Comparison of ENCODE assay signal across 27 cellular contexts in the genomic region with DNA sequence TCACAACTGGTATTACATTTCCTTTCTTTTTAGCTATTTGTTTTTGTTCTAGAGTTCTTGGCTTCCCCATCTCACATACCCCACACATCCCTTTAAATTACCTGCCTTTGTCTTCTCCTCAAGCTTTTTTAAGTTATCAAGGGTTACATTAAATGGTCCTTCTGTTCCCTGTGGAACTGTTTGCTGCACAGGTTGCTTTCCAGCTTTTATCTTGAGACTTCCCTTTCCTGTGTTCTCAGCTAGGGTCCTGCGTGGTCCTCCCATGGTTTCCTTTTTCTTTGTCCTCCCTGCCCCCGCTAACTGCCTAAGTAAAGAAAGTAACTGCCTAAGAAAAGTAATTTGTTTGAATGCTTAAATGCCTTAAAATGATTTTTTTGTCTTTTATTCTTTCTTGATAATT.
"Had no signal": no experiment of that assay in that cellular context is flagged by ENCODE, and none has a peak within 500 bp of the region (broad histone marks: within the 10 kb centered on the region; RNA-seq: fewer than 3 reads in every experiment).

No MANE protein-coding gene starts in this region.

- H3K4me1 ChIP-seq: left lung, lower lobe of right lung, right atrium auricular region, stomach, testis, thyroid gland, transverse colon, upper lobe of left lung, vagina had no signal

- H3K36me3 ChIP-seq: left lung, ovary, transverse colon had no signal

- H3K27ac Mint-ChIP-seq: immature natural killer cell; natural killer cell; progenitor cell of endocrine pancreas; stimulated activated naive B cell treated with anti-CD40 and anti-IgM and Interleukin-4, amounts not matched to agents 10 μg/mL and 1 μg/mL and 100 μg/mL, for 72 hours had no signal

- DNase-seq: hippocampal formation; immature natural killer cell; kidney; left colon; left lung; lower lobe of right lung; mammary epithelial cell; mesenchymal stem cell; naive B cell; natural killer cell; ovary; right lobe of liver; stimulated activated CD4-positive, alpha-beta T cell treated with anti-CD3 and anti-CD28 coated beads, Interleukin-12 subunit alpha, Interleukin-12 subunit beta, amount 100 ng/mL, for 4 hours; stimulated activated CD4-positive, alpha-beta T cell treated with anti-CD3 and anti-CD28 coated beads, Interleukin-15, amount 100 ng/mL, for 24 hours; stimulated activated CD4-positive, alpha-beta T cell treated with anti-CD3 and anti-CD28 coated beads, Interleukin-2, amount 100 ng/mL, for 24 hours; stimulated activated CD4-positive, alpha-beta T cell treated with anti-CD3 and anti-CD28 coated beads, Interleukin-4, amount 100 ng/mL, for 1 hour; stimulated activated naive B cell treated with anti-CD40 and anti-IgM and Interleukin-4, amounts not matched to agents 10 μg/mL and 1 μg/mL and 100 μg/mL, for 72 hours; stimulated activated naive CD8-positive, alpha-beta T cell treated with anti-CD3 and anti-CD28 coated beads, Interleukin-15, Interleukin-2, amounts not matched to agents 100 U/mL and 50 U/mL, for 24 hours; stomach; testis; thyroid gland; transverse colon; upper lobe of left lung had no signal

- H3K27me3 ChIP-seq: left lung, ovary, right atrium auricular region, right lobe of liver, stomach, testis, thyroid gland, transverse colon, upper lobe of left lung, vagina had no signal

- H3K9me3 Mint-ChIP-seq: immature natural killer cell, natural killer cell had no signal

- H3K4me1 Mint-ChIP-seq: immature natural killer cell; natural killer cell; stimulated activated naive B cell treated with anti-CD40 and anti-IgM and Interleukin-4, amounts not matched to agents 10 μg/mL and 1 μg/mL and 100 μg/mL, for 72 hours had no signal

- H3K27ac ChIP-seq: left lung, lower lobe of right lung, ovary, right atrium auricular region, right lobe of liver, skin epidermis, stomach, testis, thyroid gland, transverse colon, upper lobe of left lung, vagina had no signal

- H3K4me3 Mint-ChIP-seq: immature natural killer cell; naive B cell; natural killer cell; stimulated activated naive B cell treated with anti-CD40 and anti-IgM and Interleukin-4, amounts not matched to agents 10 μg/mL and 1 μg/mL and 100 μg/mL, for 72 hours had no signal

- H3K4me3 ChIP-seq: left lung, lower lobe of right lung, ovary, right atrium auricular region, right lobe of liver, skin epidermis, stomach, testis, thyroid gland, transverse colon, upper lobe of left lung, vagina had no signal

- H3K9me3 ChIP-seq: left lung, lower lobe of right lung, ovary, right atrium auricular region, right lobe of liver, stomach, testis, thyroid gland, transverse colon, upper lobe of left lung, vagina had no signal

- H3K27me3 Mint-ChIP-seq: naive B cell; progenitor cell of endocrine pancreas; stimulated activated naive B cell treated with anti-CD40 and anti-IgM and Interleukin-4, amounts not matched to agents 10 μg/mL and 1 μg/mL and 100 μg/mL, for 72 hours had no signal
